Comparison of ENCODE assay signal across 19 cellular contexts in the genomic region with DNA sequence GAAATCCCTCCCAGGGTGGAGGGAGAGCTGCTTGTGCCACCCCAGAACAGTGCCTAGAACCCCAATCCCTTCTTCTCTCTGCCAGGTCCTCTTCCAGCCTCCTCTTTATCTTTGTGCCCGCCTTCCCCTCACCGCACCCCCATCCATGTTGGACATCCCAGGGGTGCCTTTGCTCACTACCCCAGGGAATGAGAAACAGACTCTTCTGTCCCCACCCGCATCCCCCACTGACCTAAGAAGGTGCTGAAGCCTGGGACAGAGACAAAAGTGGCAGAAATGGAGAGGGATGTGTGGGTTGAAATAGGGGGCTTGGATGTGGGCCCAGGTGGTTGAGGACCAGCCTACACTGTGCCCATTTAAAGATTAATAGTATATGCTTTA. TPM values are rescaled to one million over a fixed set of nuclear protein-coding genes. Genes with fewer than 3 reads are reported as not detected.
DNase-seq lines count a peak whose midpoint lies in the region; ATAC-seq and TF ChIP-seq lines count a peak whose summit lies in the region.
"Had no signal": no experiment of that assay in that cellular context is flagged by ENCODE, and none has a peak within 500 bp of the region (broad histone marks: within the 10 kb centered on the region; RNA-seq: fewer than 3 reads in every experiment).

No MANE protein-coding gene starts in this region.

- intact Hi-C loops in MCF 10A (cut with micrococcal nuclease), result loop anchor here (2.0 to 5.0 kb wide), 3 partner anchors 67 to 313 kb away; no protein-coding TSS in a partner anchor
- intact Hi-C loops in breast epithelium (cut with DNase I; ENCODE audit: low total_unique reads), result no loop called here
- intact Hi-C loops in body of pancreas (cut with DNase I), result no loop called here
- intact Hi-C loops in natural killer cell (cut with micrococcal nuclease), result loop anchor here (2.0 to 5.0 kb wide), 4 partner anchors 17 to 234 kb away; no protein-coding TSS in a partner anchor

- no TSS peak for BruUV-seq in MCF 10A (replicated peaks; lab: Mats Ljungman, UMichigan)

- H3K4me3 Mint-ChIP-seq in MCF 10A (ENCODE audit: unreplicated experiment), result no peak overlapping the region
- H3K4me3 Mint-ChIP-seq in natural killer cell, result peak overlapping the region; percentile 66
- no peak overlapping the region for H3K4me3 Mint-ChIP-seq in activated T-cell treated with anti-CD3 and anti-CD28 coated beads, Interleukin-2, amount 50 U/mL, for 4 hours
- H3K4me3 Mint-ChIP-seq: GM23338, neural crest cell had no signal

- POLR2A ChIA-PET in MCF 10A (lab: Yijun Ruan, JAX), result interaction anchor here (0.6 to 3.4 kb wide), 7 partner anchors 15 to 170 kb away, joined by 3 to 25 read pairs (median 5); a partner anchor contains a TSS

- 80 to 85% methylated on average over 3 of the region's 3 CpGs for WGBS in body of pancreas, 2 donors
- WGBS in urinary bladder, result 87% methylated on average over 3 of the region's 3 CpGs

- TF ChIP-seq POLR2A in breast epithelium (IDR thresholded peaks at IDR 0.05) (no peak), body of pancreas (IDR thresholded peaks at IDR 0.05) (no peak)

- TF ChIP-seq CTCF in MCF 10A (IDR thresholded peaks at IDR 0.05; ENCODE audit: unreplicated experiment), result no peak
- no peak for TF ChIP-seq CTCF in breast epithelium (IDR thresholded peaks at IDR 0.05)
- no peak for TF ChIP-seq CTCF in body of pancreas (IDR thresholded peaks at IDR 0.05)
- no peak for TF ChIP-seq CTCF in natural killer cell (IDR thresholded peaks at IDR 0.05)

- H3K36me3 Mint-ChIP-seq in MCF 10A (ENCODE audit: insufficient read depth, unreplicated experiment), result peaks cover 6% of the 10 kb centered on the region
- H3K36me3 Mint-ChIP-seq in natural killer cell, result no peaks in the 10 kb centered on the region
- no peaks in the 10 kb centered on the region for H3K36me3 Mint-ChIP-seq in activated T-cell treated with anti-CD3 and anti-CD28 coated beads, Interleukin-2, amount 50 U/mL, for 4 hours (ENCODE audit: insufficient read depth)

- H3K4me3 ChIP-seq in breast epithelium (no peak overlapping the region), body of pancreas (no peak overlapping the region), urinary bladder (ENCODE audit: low read depth, low read length) (no peak overlapping the region)
- H3K4me3 ChIP-seq: ascending aorta, colonic mucosa, GM23338, K562, lung, thoracic aorta had no signal

- no peaks in the 10 kb centered on the region for H3K27me3 Mint-ChIP-seq in MCF 10A (ENCODE audit: insufficient read depth, unreplicated experiment)
- peaks cover 8 to 23% of the 10 kb centered on the region in 2 donors for H3K27me3 Mint-ChIP-seq in natural killer cell (ENCODE audit: low read depth in 2 of 2)
- peaks cover 34% of the 10 kb centered on the region for H3K27me3 Mint-ChIP-seq in activated T-cell treated with anti-CD3 and anti-CD28 coated beads, Interleukin-2, amount 50 U/mL, for 4 hours (ENCODE audit: low read depth)

- no peak for ATAC-seq in body of pancreas
- ATAC-seq in natural killer cell, result no peak
- no peak for ATAC-seq in GM21367 (IDR thresholded peaks at IDR 0.05; ENCODE audit: unreplicated experiment)
- ATAC-seq in GM21529 (IDR thresholded peaks at IDR 0.05; ENCODE audit: unreplicated experiment), result no peak
- no peak for ATAC-seq in activated T-cell treated with anti-CD3 and anti-CD28 coated beads, Interleukin-2, amount 50 U/mL, for 4 hours
- ATAC-seq: GM23338, K562 had no signal

- H3K9me3 ChIP-seq in breast epithelium (no peaks in the 10 kb centered on the region), body of pancreas (no peaks in the 10 kb centered on the region)
- H3K9me3 ChIP-seq: ascending aorta, colonic mucosa, thoracic aorta had no signal

- DNase-seq in MCF 10A (ENCODE audit: unreplicated experiment) (no peak), breast epithelium (ENCODE audit: low spot score in 2 of 2) (no peak), body of pancreas (no peak), natural killer cell (no peak)
- DNase-seq in activated T-cell treated with anti-CD3 and anti-CD28 coated beads, Interleukin-2, amount 50 U/mL, for 4 hours, result no peak
- DNase-seq: erythroblast, NCI-H1048, retina had no signal

- H3K4me1 Mint-ChIP-seq in MCF 10A (ENCODE audit: insufficient read depth, unreplicated experiment), result peaks cover 25% of the 10 kb centered on the region
- peaks cover 23 to 36% of the 10 kb centered on the region in 2 donors for H3K4me1 Mint-ChIP-seq in natural killer cell
- peaks cover 19% of the 10 kb centered on the region for H3K4me1 Mint-ChIP-seq in activated T-cell treated with anti-CD3 and anti-CD28 coated beads, Interleukin-2, amount 50 U/mL, for 4 hours (ENCODE audit: low read depth)

- CTCF ChIA-PET in MCF 10A (lab: Yijun Ruan, JAX), result interaction anchor here (0.5 to 8.8 kb wide), 13 partner anchors 13 to 244 kb away, joined by 3 to 106 read pairs (median 11); a partner anchor contains a TSS

- H3K9me3 Mint-ChIP-seq in MCF 10A (ENCODE audit: unreplicated experiment) (no peaks in the 10 kb centered on the region), natural killer cell (no peaks in the 10 kb centered on the region)
- no peaks in the 10 kb centered on the region for H3K9me3 Mint-ChIP-seq in activated T-cell treated with anti-CD3 and anti-CD28 coated beads, Interleukin-2, amount 50 U/mL, for 4 hours
- H3K9me3 Mint-ChIP-seq: GM23338, neural crest cell had no signal

- H3K27ac Mint-ChIP-seq in MCF 10A (ENCODE audit: low read depth, unreplicated experiment) (peak overlapping the region; percentile 62), natural killer cell (peak overlapping the region; percentile 52 to 80)
- H3K27ac Mint-ChIP-seq: GM23338 had no signal

- H3K27me3 ChIP-seq in breast epithelium (peaks cover 0 to 10% of the 10 kb centered on the region in 2 donors), body of pancreas (peaks cover 0 to 12% of the 10 kb centered on the region in 2 donors)

- H3K27ac ChIP-seq in breast epithelium (peak overlapping the region in 1 of 2 donors; percentile 23), body of pancreas (peak overlapping the region in 3 of 4 donors; percentile 7 to 70 (median 9)), urinary bladder (ENCODE audit: low read depth) (peak overlapping the region; percentile 60)
- H3K27ac ChIP-seq: colonic mucosa, thoracic aorta had no signal

- H3K4me1 ChIP-seq in breast epithelium (no peaks in the 10 kb centered on the region), body of pancreas (peaks cover 24% of the 10 kb centered on the region), urinary bladder (ENCODE audit: insufficient read depth) (peaks cover 3% of the 10 kb centered on the region)
- H3K4me1 ChIP-seq: ascending aorta, colonic mucosa had no signal

- H3K36me3 ChIP-seq in breast epithelium (no peaks in the 10 kb centered on the region), body of pancreas (replicated peaks in 1 of 2; ENCODE audit: insufficient read depth in 1 of 2, low read depth in 2 of 2) (no peaks in the 10 kb centered on the region), urinary bladder (ENCODE audit: insufficient read depth) (no peaks in the 10 kb centered on the region)
- H3K36me3 ChIP-seq: ascending aorta, colonic mucosa, thoracic aorta had no signal

RNA-seq across cellular contexts. Expression of a gene that starts 17.0 kb away (rescaled TPM):
- total RNA-seq in MCF 10A (2022) (18.5 and 27.6 TPM in 2 replicates), breast epithelium (10 to 100 TPM in 2 of 3 donors, 1 to 10 TPM in 1; 3.3 to 38.3 (median 12.3) TPM), body of pancreas (1 to 10 TPM in 1 of 2 donors, not detected in 1; 1.3 TPM), natural killer cell (not detected), urinary bladder (not detected)
- 5.6 TPM for polyA plus RNA-seq in urinary bladder
- total RNA-seq in activated T-cell treated with anti-CD3 and anti-CD28 coated beads, Interleukin-2, amount 50 U/mL, for 4 hours, result under 1 TPM in 1 of 3 donors, not detected in 2; 0.14 TPM
- total RNA-seq: neural crest cell had no signal
- polyA plus RNA-seq: K562 had no signal

RNA-seq across cellular contexts. Expression of a gene that starts 31.7 kb away (rescaled TPM):
- total RNA-seq in MCF 10A (2022) (1.3 TPM in 1 of 2 replicates, not detected in the other), breast epithelium (not detected), body of pancreas (not detected), natural killer cell (under 1 TPM; 0.29 to 0.58 (median 0.56) TPM), urinary bladder (0.11 TPM)
- not detected for polyA plus RNA-seq in urinary bladder
- 1 to 10 TPM in 1 of 3 donors, under 1 TPM in 2; 0.81 to 1.6 (median 0.95) TPM for total RNA-seq in activated T-cell treated with anti-CD3 and anti-CD28 coated beads, Interleukin-2, amount 50 U/mL, for 4 hours
- total RNA-seq: ascending aorta, K562, neural crest cell, thoracic aorta had no signal
- polyA plus RNA-seq: K562 had no signal

RNA-seq across cellular contexts. Expression of a gene that starts 53.4 kb away (rescaled TPM):
- total RNA-seq in MCF 10A (2022) (not detected in 2 replicates), breast epithelium (under 1 TPM in 1 of 3 donors, not detected in 2; 0.15 TPM), body of pancreas (not detected), natural killer cell (not detected), urinary bladder (not detected)
- not detected for polyA plus RNA-seq in urinary bladder
- total RNA-seq in activated T-cell treated with anti-CD3 and anti-CD28 coated beads, Interleukin-2, amount 50 U/mL, for 4 hours, result under 1 TPM in 1 of 3 donors, not detected in 2; 0.46 TPM
- total RNA-seq: A673, ascending aorta, neural crest cell, thoracic aorta had no signal
- polyA plus RNA-seq: K562 had no signal

Comparison
In these comparisons a context has a peak if more than half of its experiments do, and no peak if none do; other contexts are left out.
1. intact Hi-C loops: an anchor here in MCF 10A (2.0 to 5.0 kb wide) and natural killer cell (2.0 to 5.0 kb wide); none called in breast epithelium and body of pancreas.